8 cellular contexts compared by ENCODE assay signal in genomic region chr16:75385507-75386152, GRCh38. TPM values are rescaled to one million over a fixed set of nuclear protein-coding genes. Genes with fewer than 3 reads are reported as not detected.
A peak's percentile ranks its signal among the peaks of the same experiment; 100 is the strongest.
DNase-seq lines count a peak whose midpoint lies in the region; ATAC-seq and TF ChIP-seq lines count a peak whose summit lies in the region.

No MANE protein-coding gene starts in this region.

- H3K36me3 ChIP-seq in H7 (replicated peaks; ENCODE audit: control insufficient read depth, insufficient read depth, low read length): peaks cover 2% of the 10 kb centered on the region

- intact Hi-C loops in CD14-positive monocyte (cut with micrococcal nuclease): loop anchor here in 1 of 2 donors (2.0 to 5.0 kb wide), 2 partner anchors 153 to 187 kb away; no protein-coding TSS in a partner anchor

- no peaks in the 10 kb centered on the region for H3K27me3 ChIP-seq in H7 (ENCODE audit: control insufficient read depth, insufficient read depth, low read length)

- H3K36me3 Mint-ChIP-seq in CD14-positive monocyte: peaks cover 68 to 79% of the 10 kb centered on the region in 2 donors

- TF ChIP-seq CTCF in CD14-positive monocyte (IDR thresholded peaks at IDR 0.05): peak; percentile 84

- peaks cover 59 to 88% (median 72%) of the 10 kb centered on the region in 3 donors for H3K27me3 Mint-ChIP-seq in CD14-positive monocyte (ENCODE audit: low read depth in 3 of 3)

- peaks cover 0 to 15% (median 9%) of the 10 kb centered on the region in 7 donors for H3K9me3 Mint-ChIP-seq in CD14-positive monocyte

- H3K4me3 Mint-ChIP-seq in CD14-positive monocyte: peak overlapping the region in 1 of 2 donors; percentile 63

- ATAC-seq in GM19328 (IDR thresholded peaks at IDR 0.05; ENCODE audit: unreplicated experiment): no peak

- H3K4me1 Mint-ChIP-seq in CD14-positive monocyte: peaks cover 9% of the 10 kb centered on the region

- H3K4me3 ChIP-seq in H7 (ENCODE audit: insufficient read depth, low read depth, low read length): no peak overlapping the region

- H3K27ac Mint-ChIP-seq in CD14-positive monocyte: no peak overlapping the region

- DNase-seq in CD14-positive monocyte (ENCODE audit: low spot score) (no peak), H7 (peak; percentile 51), NCI-H460 (ENCODE audit: extremely low read depth, low read depth) (peak; percentile 63), astrocyte of the hippocampus (ENCODE audit: low read depth, low spot score) (peak; percentile 87), iPS-NIHi11 (ENCODE audit: low spot score) (peak; percentile 26), superior temporal gyrus (ENCODE audit: extremely low spot score) (peak; percentile 90), NK-92 (lab: John Stamatoyannopoulos, UW; ENCODE audit: unreplicated experiment) (no peak)

RNA-seq across cellular contexts. Expression of gene CFDP1, which starts 47.7 kb away (rescaled TPM):
- polyA plus RNA-seq in CD14-positive monocyte: 10 to 100 TPM; 19.0 to 23.2 TPM
- total RNA-seq in H7 (2014; rRNA removed; shearing (Covaris generic)): 36.0 and 55.2 TPM in 2 replicates
- total RNA-seq in NCI-H460 (2014; rRNA removed; shearing (Covaris generic)): 22.9 and 23.7 TPM in 2 replicates
- 13.0 and 20.1 TPM in 2 replicates for polyA plus RNA-seq in NCI-H460 (2014; cell fraction: nucleus; rRNA removed)

Comparison
In these comparisons a context has a peak if more than half of its experiments do, and no peak if none do; other contexts are left out.
1. DNase-seq: peak in H7 (single experiment), NCI-H460 (single experiment), astrocyte of the hippocampus (single experiment), iPS-NIHi11 (single experiment) and superior temporal gyrus (single experiment); none in CD14-positive monocyte (single experiment) and NK-92 (single experiment).